ENCODE assay signal across 11 cellular contexts in the genomic region with DNA sequence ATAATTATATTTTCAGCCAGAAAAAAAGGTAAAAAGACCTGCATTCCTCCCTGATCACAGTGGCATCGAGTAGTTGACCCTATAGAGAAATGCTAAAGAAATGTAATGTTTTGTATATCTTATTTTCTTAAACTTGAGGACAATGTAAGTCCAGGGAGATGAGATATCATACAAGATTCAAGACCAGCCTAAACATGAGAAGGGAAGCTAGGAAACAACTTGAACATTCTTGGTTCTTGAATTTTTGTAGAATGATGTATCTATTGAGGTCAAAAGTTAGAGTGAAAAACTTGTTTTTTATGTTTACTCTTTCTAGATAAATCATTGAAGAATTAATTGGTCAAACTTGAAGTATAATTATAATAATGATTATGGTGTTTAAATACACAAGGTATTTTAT.
DNase-seq lines count a peak whose midpoint lies in the region; FAIRE-seq and TF ChIP-seq lines count a peak whose summit lies in the region.
"Had no signal": no experiment of that assay in that cellular context is flagged by ENCODE, and none has a peak within 500 bp of the region (broad histone marks: within the 10 kb centered on the region; RNA-seq: fewer than 3 reads in every experiment).

No MANE protein-coding gene starts in this region.

- H2AFZ ChIP-seq in GM23248: peak overlapping the region; percentile 59; the same call in 1 of the 2 replicates
- no peak overlapping the region for H2AFZ ChIP-seq in endothelial cell of umbilical vein (ENCODE audit: low read depth, low read length)

- peak overlapping the region; percentile 52 for H3K27ac Mint-ChIP-seq in nephron progenitor cell

- CTCF ChIA-PET in endothelial cell of umbilical vein (lab: Charles Lee): interaction anchor here (0.8 to 2.1 kb wide), 6 partner anchors 12 to 690 kb away, joined by 3 to 10 read pairs (median 3); no protein-coding TSS in a partner anchor

- H3K36me3 Mint-ChIP-seq in nephron progenitor cell (ENCODE audit: low read depth): no peaks in the 10 kb centered on the region

- H3K79me2 ChIP-seq in GM23248 (ENCODE audit: insufficient read depth) (no peaks in the 10 kb centered on the region), endothelial cell of umbilical vein (ENCODE audit: control insufficient read depth, insufficient read depth, low read length) (no peaks in the 10 kb centered on the region)

- BruUV-seq in endothelial cell of umbilical vein (replicated peaks; lab: Mats Ljungman, UMichigan): no TSS peak

- in situ Hi-C loops in GM23248 (cut with MboI): no loop called here

- H3K27me3 ChIP-seq in GM23248 (replicated peaks; ENCODE audit: insufficient read depth): no peaks in the 10 kb centered on the region
- H3K27me3 ChIP-seq in endothelial cell of umbilical vein (ENCODE audit: control insufficient read depth in 2 of 2, insufficient read depth in 2 of 2, low read length in 2 of 2): no peaks in the 10 kb centered on the region

- no peaks in the 10 kb centered on the region for H3K9me1 ChIP-seq in endothelial cell of umbilical vein (replicated peaks; ENCODE audit: control insufficient read depth, extremely low read depth, insufficient read depth, low read length)

- FAIRE-seq in endothelial cell of umbilical vein (lab: Jason Lieb, UNC): no peak

- no peaks in the 10 kb centered on the region for H3K9me2 ChIP-seq in GM23248 (ENCODE audit: insufficient read depth)

- WGBS in GM23248 (ENCODE audit: low coverage in 1 of 2, low lambda C conversion rate in 2 of 2, missing lambda C conversion rate in 2 of 2), 2 experiments: 87 to 97% methylated on average over 1 of the region's 1 CpG

- peaks cover 7% of the 10 kb centered on the region; the same call in 1 of the 2 replicates for H3F3A ChIP-seq in GM23248 (ENCODE audit: insufficient read depth)

- H3K4me1 Mint-ChIP-seq in nephron progenitor cell: peaks cover 41% of the 10 kb centered on the region

- TF ChIP-seq POLR2A in endothelial cell of umbilical vein (IDR thresholded peaks at IDR 0.05; ENCODE audit: low read depth, low read length): no peak

- no peak overlapping the region for H3K4me3 Mint-ChIP-seq in nephron progenitor cell

- no peak for DNase-seq in GM23248
- DNase-seq in endothelial cell of umbilical vein (ENCODE audit: low read depth, low spot score): no peak
- DNase-seq in nephron progenitor cell: no peak
- DNase-seq in dedifferentiated amniotic fluid mesenchymal stem cell (ENCODE audit: extremely low spot score): no peak
- DNase-seq in GDM1 (lab: John Stamatoyannopoulos, UW): no peak
- no peak for DNase-seq in OCI-M1 (lab: John Stamatoyannopoulos, UW)
- DNase-seq in CD1c-positive myeloid dendritic cell (ENCODE audit: extremely low spot score): no peak
- DNase-seq: GOT3, NCI-H1436, NCI-H2081, NCI-H510A treated with DMSO at 0.1 percent for 48 hours had no signal

- peaks cover 11% of the 10 kb centered on the region for H3K4me1 ChIP-seq in GM23248 (ENCODE audit: insufficient read depth)
- peaks cover 18% of the 10 kb centered on the region for H3K4me1 ChIP-seq in endothelial cell of umbilical vein (ENCODE audit: control insufficient read depth, extremely low read depth, insufficient read depth, low read length)

- H3K36me3 ChIP-seq in GM23248 (ENCODE audit: low read depth): no peaks in the 10 kb centered on the region
- H3K36me3 ChIP-seq in endothelial cell of umbilical vein (ENCODE audit: control insufficient read depth in 2 of 2, extremely low read depth in 1 of 2, insufficient read depth in 2 of 2, low read length in 2 of 2): no peaks in the 10 kb centered on the region

- dilution Hi-C loops in endothelial cell of umbilical vein (cut with MboI; ENCODE audit: extremely low pct_ligation_motif_present, low sequenced_read_pairs): no loop called here

- TF ChIP-seq CTCF in endothelial cell of umbilical vein (IDR thresholded peaks at IDR 0.05; ENCODE audit: extremely low read depth in 1 of 2, insufficient read depth in 1 of 2, low read depth in 1 of 2, low read length in 2 of 2) (no peak), nephron progenitor cell (IDR thresholded peaks at IDR 0.05) (no peak)

- H3K4me3 ChIP-seq in GM23248: no peak overlapping the region
- no peak overlapping the region for H3K4me3 ChIP-seq in endothelial cell of umbilical vein (replicated peaks in 1 of 3; ENCODE audit: insufficient read depth in 1 of 3, low read depth in 1 of 3, low read length in 3 of 3)

- POLR2A ChIA-PET in endothelial cell of umbilical vein (lab: Charles Lee): no interaction called here

- H3K27ac ChIP-seq in GM23248 (no peak overlapping the region), endothelial cell of umbilical vein (ENCODE audit: insufficient read depth, low read depth, low read length) (peak overlapping the region; percentile 14)

- H3K9me3 Mint-ChIP-seq in nephron progenitor cell: no peaks in the 10 kb centered on the region

- no peaks in the 10 kb centered on the region for H3K27me3 Mint-ChIP-seq in nephron progenitor cell (ENCODE audit: low read depth, poor library complexity)

- H4K20me1 ChIP-seq in GM23248 (ENCODE audit: insufficient read depth) (no peaks in the 10 kb centered on the region), endothelial cell of umbilical vein (replicated peaks; ENCODE audit: control insufficient read depth, extremely low read depth, insufficient read depth, low read length) (no peaks in the 10 kb centered on the region)

- intact Hi-C loops in endothelial cell of umbilical vein (cut with micrococcal nuclease): loop anchor here (1.0 to 5.0 kb wide), 2 partner anchors 13 to 197 kb away; no protein-coding TSS in a partner anchor

- H3K9ac ChIP-seq in GM23248 (no peak overlapping the region), endothelial cell of umbilical vein (replicated peaks; ENCODE audit: extremely low read depth, insufficient read depth, low read length) (no peak overlapping the region)

- peak overlapping the region; percentile 41 for H3K4me2 ChIP-seq in GM23248 (ENCODE audit: unreplicated experiment)
- no peak overlapping the region for H3K4me2 ChIP-seq in endothelial cell of umbilical vein (ENCODE audit: insufficient read depth, low read length)

- H3K9me3 ChIP-seq in GM23248 (ENCODE audit: low read depth): no peaks in the 10 kb centered on the region
- no peaks in the 10 kb centered on the region for H3K9me3 ChIP-seq in endothelial cell of umbilical vein (replicated peaks; ENCODE audit: control insufficient read depth, insufficient read depth, low read length)

TF ChIP-seq in endothelial cell of umbilical vein, 7 proteins besides CTCF, POLR2A, EP300 and RAD21:
- TF ChIP-seq GATA2 (IDR thresholded peaks at IDR 0.05; ENCODE audit: insufficient read depth, insufficient read length, low read depth, low read length) (no peak), JUN (IDR thresholded peaks at IDR 0.05; ENCODE audit: borderline replicate concordance, insufficient read depth, insufficient read length, low read depth) (no peak), EZH2 (IDR thresholded peaks at IDR 0.05; ENCODE audit: borderline replicate concordance, low read depth, low read length, severe bottlenecking) (no peak), FOS (IDR thresholded peaks at IDR 0.05; ENCODE audit: borderline replicate concordance, insufficient read depth, low read length) (no peak), POLR2AphosphoS5 (IDR thresholded peaks at IDR 0.05; ENCODE audit: insufficient read depth, low read depth, low read length) (no peak), MYC (IDR thresholded peaks at IDR 0.05; ENCODE audit: low read depth, low read length) (no peak)
- TF ChIP-seq, protein P1, sequence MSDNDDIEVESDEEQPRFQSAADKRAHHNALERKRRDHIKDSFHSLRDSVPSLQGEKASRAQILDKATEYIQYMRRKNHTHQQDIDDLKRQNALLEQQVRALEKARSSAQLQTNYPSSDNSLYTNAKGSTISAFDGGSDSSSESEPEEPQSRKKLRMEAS (IDR thresholded peaks at IDR 0.05; ENCODE audit: insufficient read depth, insufficient read length): no peak
